Comparison of ENCODE assay signal across 21 cellular contexts in genomic region chr15:90325677-90326200, GRCh38.
"Had no signal": no experiment of that assay in that cellular context is flagged by ENCODE, and none has a peak within 500 bp of the region (broad histone marks: within the 10 kb centered on the region; RNA-seq: fewer than 3 reads in every experiment).

No MANE protein-coding gene starts in this region.

- H3K4me1 Mint-ChIP-seq: activated CD4-positive, alpha-beta T cell treated with anti-CD3 and anti-CD28 coated beads for 36 hours; activated naive CD4-positive, alpha-beta T cell treated with anti-CD3 and anti-CD28 coated beads, Interleukin-2, amount 10 ng/mL, durations not matched to agents 7 days and 5 days; memory B cell; naive B cell had no signal

- ATAC-seq: activated CD4-positive, alpha-beta T cell treated with anti-CD3 and anti-CD28 coated beads for 36 hours; activated T-cell treated with anti-CD3 and anti-CD28 coated beads, Interleukin-2, amount 50 U/mL, for 4 hours; heart right ventricle; mucosa of descending colon; stimulated activated naive CD8-positive, alpha-beta T cell treated with anti-CD3 and anti-CD28 coated beads, Interleukin-15, Interleukin-2, amounts not matched to agents 100 U/mL and 50 U/mL, for 24 hours had no signal

- H3K27ac Mint-ChIP-seq: activated CD4-positive, alpha-beta memory T cell treated with anti-CD3 and anti-CD28 coated beads for 36 hours; activated CD4-positive, alpha-beta T cell treated with anti-CD3 and anti-CD28 coated beads for 36 hours; activated naive CD4-positive, alpha-beta T cell treated with anti-CD3 and anti-CD28 coated beads, Interleukin-2, amount 10 ng/mL, durations not matched to agents 7 days and 5 days; memory B cell had no signal

- DNase-seq: activated CD4-positive, alpha-beta memory T cell treated with anti-CD3 and anti-CD28 coated beads for 36 hours; activated CD4-positive, alpha-beta T cell treated with anti-CD3 and anti-CD28 coated beads for 36 hours; activated effector memory CD4-positive, alpha-beta T cell treated with Interleukin-2 at 50 U/mL for 16 hours; activated naive CD4-positive, alpha-beta T cell treated with anti-CD3 and anti-CD28 coated beads, Interleukin-2, amount 10 ng/mL, durations not matched to agents 7 days and 5 days; activated T-cell treated with anti-CD3 and anti-CD28 coated beads, Interleukin-2, amount 50 U/mL, for 4 hours; aorta; brain microvascular endothelial cell; central memory CD4-positive, alpha-beta T cell; cortex of kidney; effector CD4-positive, alpha-beta T cell; esophagus squamous epithelium; heart right ventricle; mucosa of descending colon; naive B cell; spleen; stimulated activated CD8-positive, alpha-beta memory T cell treated with anti-CD3 and anti-CD28 coated beads, Interleukin-4, amount 100 ng/mL, for 48 hours; stimulated activated naive CD8-positive, alpha-beta T cell treated with anti-CD3 and anti-CD28 coated beads, Interleukin-15, Interleukin-2, amounts not matched to agents 100 U/mL and 50 U/mL, for 24 hours; SW 1271 had no signal

- H3K27me3 ChIP-seq: brain microvascular endothelial cell, esophagus squamous epithelium, heart right ventricle, spleen, tibial nerve had no signal

- H3K27me3 Mint-ChIP-seq: activated CD4-positive, alpha-beta memory T cell treated with anti-CD3 and anti-CD28 coated beads for 36 hours; activated CD4-positive, alpha-beta T cell treated with anti-CD3 and anti-CD28 coated beads for 36 hours had no signal

- H3K9me3 ChIP-seq: esophagus squamous epithelium, heart right ventricle, mucosa of descending colon, spleen, tibial nerve had no signal

- H3K4me1 ChIP-seq: spleen had no signal

- H3K36me3 ChIP-seq: brain microvascular endothelial cell, esophagus squamous epithelium, heart right ventricle, spleen, tibial nerve had no signal

- H3K4me3 ChIP-seq: esophagus squamous epithelium, heart right ventricle, mucosa of descending colon, spleen, tibial nerve had no signal

- H3K9me3 Mint-ChIP-seq: activated CD4-positive, alpha-beta memory T cell treated with anti-CD3 and anti-CD28 coated beads for 36 hours; activated naive CD4-positive, alpha-beta T cell treated with anti-CD3 and anti-CD28 coated beads, Interleukin-2, amount 10 ng/mL, durations not matched to agents 7 days and 5 days; activated T-cell treated with anti-CD3 and anti-CD28 coated beads, Interleukin-2, amount 50 U/mL, for 4 hours; memory B cell; naive B cell had no signal

- FAIRE-seq: TTC549 had no signal

- H3K27ac ChIP-seq: brain microvascular endothelial cell, esophagus squamous epithelium, heart right ventricle, spleen, tibial nerve had no signal

- H3K36me3 Mint-ChIP-seq: activated CD4-positive, alpha-beta memory T cell treated with anti-CD3 and anti-CD28 coated beads for 36 hours; activated naive CD4-positive, alpha-beta T cell treated with anti-CD3 and anti-CD28 coated beads, Interleukin-2, amount 10 ng/mL, durations not matched to agents 7 days and 5 days; memory B cell; naive B cell had no signal

- H3K4me3 Mint-ChIP-seq: activated CD4-positive, alpha-beta memory T cell treated with anti-CD3 and anti-CD28 coated beads for 36 hours; activated CD4-positive, alpha-beta T cell treated with anti-CD3 and anti-CD28 coated beads for 36 hours; activated naive CD4-positive, alpha-beta T cell treated with anti-CD3 and anti-CD28 coated beads, Interleukin-2, amount 10 ng/mL, durations not matched to agents 7 days and 5 days; activated T-cell treated with anti-CD3 and anti-CD28 coated beads, Interleukin-2, amount 50 U/mL, for 4 hours; memory B cell; naive B cell had no signal
